9 cellular contexts compared by ENCODE assay signal in genomic region chr14:70254476-70254961, GRCh38.
DNase-seq lines count a peak whose midpoint lies in the region; ATAC-seq, FAIRE-seq and TF ChIP-seq lines count a peak whose summit lies in the region.
"Had no signal": no experiment of that assay in that cellular context is flagged by ENCODE, and none has a peak within 500 bp of the region (broad histone marks: within the 10 kb centered on the region; RNA-seq: fewer than 3 reads in every experiment).

No MANE protein-coding gene starts in this region.

- peak overlapping the region; percentile 17 for H3K4me3 Mint-ChIP-seq in T-helper 2 cell treated with Interferon-gamma antibody and Interleukin-4, amounts not matched to agents 5 μg/mL and 100 μg/mL, for 36 hours

- peaks cover 1% of the 10 kb centered on the region for H3K4me1 Mint-ChIP-seq in T-helper 2 cell treated with Interferon-gamma antibody and Interleukin-4, amounts not matched to agents 5 μg/mL and 100 μg/mL, for 36 hours (ENCODE audit: low read depth)
- H3K4me1 Mint-ChIP-seq: central memory CD8-positive, alpha-beta T cell had no signal

- peak; percentile 96 to 98 (median 97) for ATAC-seq in pancreas

- peaks cover 61% of the 10 kb centered on the region for H3K27me3 Mint-ChIP-seq in T-helper 2 cell treated with Interferon-gamma antibody and Interleukin-4, amounts not matched to agents 5 μg/mL and 100 μg/mL, for 36 hours (ENCODE audit: low read depth)

- H3K4me1 ChIP-seq in HUES48 (ENCODE audit: control insufficient read depth, insufficient read depth, low read length) (peaks cover 7% of the 10 kb centered on the region), pancreas (no peaks in the 10 kb centered on the region)

- no peaks in the 10 kb centered on the region for H3K27me3 ChIP-seq in HUES48 (ENCODE audit: control insufficient read depth, insufficient read depth, low read length)
- H3K27me3 ChIP-seq in pancreas = no peaks in the 10 kb centered on the region

- intact Hi-C loops in pancreas (cut with DNase I) = no loop called here

- H3K27ac ChIP-seq in HUES48 (ENCODE audit: low read depth, low read length) (peak overlapping the region; percentile 35), pancreas (peak overlapping the region; percentile 23 to 73 (median 62))

- H3K27ac Mint-ChIP-seq in T-helper 2 cell treated with Interferon-gamma antibody and Interleukin-4, amounts not matched to agents 5 μg/mL and 100 μg/mL, for 36 hours = no peak overlapping the region

- H3K9me3 ChIP-seq in HUES48 (ENCODE audit: control insufficient read depth, insufficient read depth, low read length) = no peaks in the 10 kb centered on the region; the same call in 1 of the 2 replicates
- H3K9me3 ChIP-seq in pancreas = no peaks in the 10 kb centered on the region

- H3K9ac ChIP-seq in HUES48 (ENCODE audit: low read depth, low read length) = peak overlapping the region; percentile 45; the same call in 1 of the 2 replicates

- peak overlapping the region; percentile 64 for H3K4me3 ChIP-seq in HUES48 (ENCODE audit: low read depth, low read length)
- H3K4me3 ChIP-seq in fibroblast of pulmonary artery (replicated peaks; ENCODE audit: low read depth, low read length) = peak overlapping the region; percentile 36
- H3K4me3 ChIP-seq in pancreas = peak overlapping the region in 3 of 4 donors; percentile 23 to 61 (median 36)

- H3K36me3 ChIP-seq in HUES48 (ENCODE audit: control insufficient read depth, insufficient read depth, low read length) = no peaks in the 10 kb centered on the region
- no peaks in the 10 kb centered on the region for H3K36me3 ChIP-seq in pancreas

- no peaks in the 10 kb centered on the region for H3K36me3 Mint-ChIP-seq in T-helper 2 cell treated with Interferon-gamma antibody and Interleukin-4, amounts not matched to agents 5 μg/mL and 100 μg/mL, for 36 hours (ENCODE audit: low read depth)

- no peaks in the 10 kb centered on the region for H3K9me3 Mint-ChIP-seq in T-helper 2 cell treated with Interferon-gamma antibody and Interleukin-4, amounts not matched to agents 5 μg/mL and 100 μg/mL, for 36 hours
- H3K9me3 Mint-ChIP-seq: central memory CD8-positive, alpha-beta T cell had no signal

- peak; percentile 13 for DNase-seq in activated CD4-positive, alpha-beta T cell treated with anti-CD3 and anti-CD28 coated beads for 48 hours
- no peak for DNase-seq in activated CD4-positive, alpha-beta T cell treated with anti-CD3 and anti-CD28 coated beads, Interleukin-2, amount 50 U/mL, for 4 hours
- no peak for DNase-seq in T-helper 2 cell treated with Interferon-gamma antibody and Interleukin-4, amounts not matched to agents 5 μg/mL and 100 μg/mL, for 36 hours (ENCODE audit: low spot score)
- peak; percentile 29 for DNase-seq in fibroblast of pulmonary artery (ENCODE audit: low read depth)
- DNase-seq in pancreas = peak; percentile 72 to 95 (median 85)
- DNase-seq in stimulated activated naive CD4-positive, alpha-beta T cell (lab: John Stamatoyannopoulos, UW) = no peak
- no peak for DNase-seq in amniotic stem cell (lab: John Stamatoyannopoulos, UW)

- TF ChIP-seq CTCF in fibroblast of pulmonary artery (IDR thresholded peaks at IDR 0.05; ENCODE audit: low read length, missing control alignments) (no peak), pancreas (IDR thresholded peaks at IDR 0.05) (no peak)

- FAIRE-seq in pancreas (lab: Jason Lieb, UNC) = no peak

- 0% methylated on average over 25 to 28 of the region's 31 CpGs for WGBS in pancreas, 2 donors

Comparison
In these comparisons a context has a peak if more than half of its experiments do, and no peak if none do; other contexts are left out.
1. DNase-seq: peak in activated CD4-positive, alpha-beta T cell treated with anti-CD3 and anti-CD28 coated beads for 48 hours (single experiment), fibroblast of pulmonary artery (single experiment) and pancreas (6 of 6); none in activated CD4-positive, alpha-beta T cell treated with anti-CD3 and anti-CD28 coated beads, Interleukin-2, amount 50 U/mL, for 4 hours (0 of 2), T-helper 2 cell treated with Interferon-gamma antibody and Interleukin-4, amounts not matched to agents 5 μg/mL and 100 μg/mL, for 36 hours (single experiment), stimulated activated naive CD4-positive, alpha-beta T cell (0 of 6) and amniotic stem cell (single experiment).
2. Peak in every context shown above with its lines, with median percentiles within 50 percentile points of each other: H3K4me3 ChIP-seq.